9 cellular contexts compared by ENCODE assay signal in genomic region chr9:136564379-136564988, GRCh38. TPM values are rescaled to one million over a fixed set of nuclear protein-coding genes. Genes with fewer than 3 reads are reported as not detected.
A peak's percentile ranks its signal among the peaks of the same experiment; 100 is the strongest.
DNase-seq lines count a peak whose midpoint lies in the region; ATAC-seq, FAIRE-seq and TF ChIP-seq lines count a peak whose summit lies in the region.
"Had no signal": no experiment of that assay in that cellular context is flagged by ENCODE, and none has a peak within 500 bp of the region (broad histone marks: within the 10 kb centered on the region; RNA-seq: fewer than 3 reads in every experiment).

No MANE protein-coding gene starts in this region.

- H3K4me3 ChIP-seq in dorsolateral prefrontal cortex: no peak overlapping the region

- no peaks in the 10 kb centered on the region for H3K27me3 ChIP-seq in dorsolateral prefrontal cortex

- intact Hi-C loops in dorsolateral prefrontal cortex (cut with DNase I): loop anchor here in 1 of 2 donors (2.0 kb wide), 1 partner anchor 16 kb away; no protein-coding TSS in a partner anchor

- TF ChIP-seq CTCF in dorsolateral prefrontal cortex (IDR thresholded peaks at IDR 0.05 in 54 of 56, conservative IDR thresholded peaks at IDR 0.05 in 2 of 56; ENCODE audit: low read depth in 1 of 56, partially characterized antibody in 56 of 56): peak in 8 of 56 donors; percentile 7 to 26 (median 12)
- TF ChIP-seq CTCF in omental fat pad (IDR thresholded peaks at IDR 0.05): no peak

- ATAC-seq in omental fat pad (ENCODE audit: low FRiP score): peak; percentile 60

- DNase-seq in GM12891 (ENCODE audit: insufficient read length, low spot score): peak; percentile 69
- peak; percentile 35 for DNase-seq in M059J (ENCODE audit: low read depth)
- peak in 1 of 10 donors; percentile 50 for DNase-seq in dorsolateral prefrontal cortex
- no peak for DNase-seq in omental fat pad (ENCODE audit: low spot score)
- DNase-seq in NCI-H187 treated with DMSO at 0.1 percent for 48 hours (lab: John Stamatoyannopoulos, UW): no peak
- no peak for DNase-seq in amniotic stem cell (lab: John Stamatoyannopoulos, UW)
- no peak for DNase-seq in NCI-H2081 (lab: John Stamatoyannopoulos, UW)
- no peak for DNase-seq in NCI-H2107 treated with DMSO at 0.1 percent for 48 hours (lab: John Stamatoyannopoulos, UW; ENCODE audit: unreplicated experiment)

- TF ChIP-seq POLR2A in GM12891 (IDR thresholded peaks at IDR 0.05; ENCODE audit: low read depth, low read length): no peak

- peak; percentile 43 for FAIRE-seq in GM12891 (lab: Jason Lieb, UNC)
- FAIRE-seq: colon had no signal

- H3K27ac ChIP-seq in dorsolateral prefrontal cortex: peak overlapping the region in 44 of 59 donors; percentile 5 to 82 (median 54)

TF ChIP-seq in GM12891, 5 proteins besides CTCF, POLR2A, EP300 and RAD21:
- TF ChIP-seq PAX5 (IDR thresholded peaks at IDR 0.05; ENCODE audit: insufficient read depth, low read length, severe bottlenecking): no peak
- TF ChIP-seq SPI1 (IDR thresholded peaks at IDR 0.05; ENCODE audit: low read depth, low read length): no peak
- TF ChIP-seq POLR2AphosphoS5 (IDR thresholded peaks at IDR 0.05; ENCODE audit: low read depth, low read length): no peak
- TF ChIP-seq POU2F2 (IDR thresholded peaks at IDR 0.05; ENCODE audit: low read depth, low read length): no peak
- TF ChIP-seq TAF1 (IDR thresholded peaks at IDR 0.05; ENCODE audit: low read depth, low read length): no peak

RNA-seq across cellular contexts. Expression of gene NOTCH1, which starts 18.6 kb away (rescaled TPM):
- 7.0 TPM for polyA plus RNA-seq in GM12891 (2012; ENCODE audit: low read depth, missing spikeins)
- total RNA-seq in M059J (2014; rRNA removed; shearing (Covaris generic)): 6.4 and 12.1 TPM in 2 replicates
- total RNA-seq in dorsolateral prefrontal cortex: 10 to 100 TPM; 24.0 to 92.1 (median 38.8) TPM
- total RNA-seq in omental fat pad: 10 to 100 TPM; 10.4 to 61.8 (median 55.1) TPM

Comparison
In these comparisons a context has a peak if more than half of its experiments do, and no peak if none do; other contexts are left out.
1. DNase-seq: peak in GM12891 (single experiment) and M059J (single experiment); none in omental fat pad (single experiment), NCI-H187 treated with DMSO at 0.1 percent for 48 hours (single experiment), amniotic stem cell (single experiment), NCI-H2081 (0 of 2) and NCI-H2107 treated with DMSO at 0.1 percent for 48 hours (single experiment).